ENCODE assay signal across 1 cellular context in genomic region chr6:163263998-163264661, GRCh38.
TF ChIP-seq lines count a peak whose summit lies in the region.

No MANE protein-coding gene starts in this region.

TF ChIP-seq in K562, 482 proteins besides CTCF, POLR2A, EP300 and RAD21:
- TF ChIP-seq DDX20 (tag; IDR thresholded peaks at IDR 0.05; ENCODE audit: low read depth): no peak
- no peak for TF ChIP-seq ZNF436 (CRISPR knock-in tag; IDR thresholded peaks at IDR 0.05)
- no peak for TF ChIP-seq TEAD4 (IDR thresholded peaks at IDR 0.05; ENCODE audit: low read length)
- no peak for TF ChIP-seq TEAD4 (CRISPR knock-in tag; IDR thresholded peaks at IDR 0.05; ENCODE audit: borderline replicate concordance)
- TF ChIP-seq POLR2B (IDR thresholded peaks at IDR 0.05; ENCODE audit: low read depth, partially characterized antibody): no peak
- TF ChIP-seq ASH1L (IDR thresholded peaks at IDR 0.05; ENCODE audit: borderline replicate concordance, low read depth, partially characterized antibody): no peak
- TF ChIP-seq GTF2A2 (tag; IDR thresholded peaks at IDR 0.05): no peak
- no peak for TF ChIP-seq ZNF668 (CRISPR knock-in tag; IDR thresholded peaks at IDR 0.05)
- TF ChIP-seq ZNF280A (IDR thresholded peaks at IDR 0.05; ENCODE audit: low read depth, partially characterized antibody): no peak
- no peak for TF ChIP-seq MTA1 (IDR thresholded peaks at IDR 0.05; ENCODE audit: borderline replicate concordance)
- no peak for TF ChIP-seq TGIF2 (CRISPR knock-in tag; IDR thresholded peaks at IDR 0.05)
- no peak for TF ChIP-seq ZNF174 (CRISPR knock-in tag; IDR thresholded peaks at IDR 0.05)
- TF ChIP-seq DEAF1 (CRISPR knock-in tag; IDR thresholded peaks at IDR 0.05): no peak
- no peak for TF ChIP-seq HBP1 (CRISPR knock-in tag; IDR thresholded peaks at IDR 0.05)
- no peak for TF ChIP-seq GABPA (tag; conservative IDR thresholded peaks at IDR 0.05; ENCODE audit: low read depth)
